1 cellular context compared by ENCODE assay signal in genomic region chr2:32039447-32040219, GRCh38.
TF ChIP-seq lines count a peak whose summit lies in the region.

TSS of gene DPY30 (minus strand) at chr2:32039805. CDS start at chr2:32039456, 349 bp downstream.

TF ChIP-seq in HepG2, 621 proteins besides CTCF, POLR2A, EP300 and RAD21 (continued from another document and continues in another):
- TF ChIP-seq GRHL1 (CRISPR knock-in tag; conservative IDR thresholded peaks at IDR 0.05) (no peak), TOE1 (CRISPR knock-in tag; IDR thresholded peaks at IDR 0.05) (peak; percentile 66; the same call in 1 of the 2 replicates), WIZ (CRISPR knock-in tag; IDR thresholded peaks at IDR 0.05) (no peak), KDM5B (CRISPR knock-in tag; IDR thresholded peaks at IDR 0.05; ENCODE audit: borderline replicate concordance) (peak; percentile 88; the same call in 1 of the 2 replicates), ERF (CRISPR knock-in tag; IDR thresholded peaks at IDR 0.05) (peak; percentile 93), PRDM10 (CRISPR knock-in tag; IDR thresholded peaks at IDR 0.05; ENCODE audit: low read depth) (no peak), ZNF713 (CRISPR knock-in tag; IDR thresholded peaks at IDR 0.05) (peak; percentile 86; the same call in 1 of the 2 replicates), SIX1 (CRISPR knock-in tag; IDR thresholded peaks at IDR 0.05; ENCODE audit: borderline replicate concordance) (no peak), AGO2 (optimal IDR thresholded peaks at IDR 0.05; ENCODE audit: low read depth, low read length) (no peak), ZNF326 (CRISPR knock-in tag; IDR thresholded peaks at IDR 0.05; ENCODE audit: borderline replicate concordance) (no peak), ZKSCAN8 (CRISPR knock-in tag; IDR thresholded peaks at IDR 0.05; ENCODE audit: borderline replicate concordance) (peak; percentile 58; the same call in 1 of the 2 replicates), ZNF414 (CRISPR knock-in tag; IDR thresholded peaks at IDR 0.05) (0 out of 2 replicates have a peak, but pooled peaks have one; percentile 51), STAT5B (CRISPR knock-in tag; IDR thresholded peaks at IDR 0.05) (peak; percentile 80; the same call in 1 of the 2 replicates), PREB (CRISPR knock-in tag; IDR thresholded peaks at IDR 0.05) (no peak), REST (IDR thresholded peaks at IDR 0.05; ENCODE audit: borderline replicate concordance in 1 of 2, low read depth in 1 of 2, low read length in 2 of 2) (peak in 1 of 2 experiments; percentile 75; a peak in 2 of 4 replicates), GATAD1 (CRISPR knock-in tag; IDR thresholded peaks at IDR 0.05) (peak; percentile 98), ONECUT2 (CRISPR knock-in tag; IDR thresholded peaks at IDR 0.05) (peak; percentile 38), GABPA (IDR thresholded peaks at IDR 0.05; ENCODE audit: low read depth, low read length) (no peak), GABPA (CRISPR knock-in tag; IDR thresholded peaks at IDR 0.05; ENCODE audit: low read depth) (peak; percentile 24; the same call in 1 of the 2 replicates), MYNN (CRISPR knock-in tag; IDR thresholded peaks at IDR 0.05; ENCODE audit: low read depth) (peak; percentile 64; the same call in 1 of the 2 replicates), GATA4 (IDR thresholded peaks at IDR 0.05; ENCODE audit: borderline replicate concordance, low read depth) (peak; percentile 89), ZHX2 (IDR thresholded peaks at IDR 0.05; ENCODE audit: low read depth) (no peak), ZHX2 (CRISPR knock-in tag; IDR thresholded peaks at IDR 0.05; ENCODE audit: borderline replicate concordance) (peak; percentile 86; the same call in 1 of the 2 replicates), BHLHE40 (IDR thresholded peaks at IDR 0.05; ENCODE audit: low read length) (0 out of 2 replicates have a peak, but pooled peaks have one; percentile 18), ZNF687 (CRISPR knock-in tag; IDR thresholded peaks at IDR 0.05) (peak; percentile 98), IRX3 (CRISPR knock-in tag; IDR thresholded peaks at IDR 0.05; ENCODE audit: borderline replicate concordance, low read depth) (0 out of 2 replicates have a peak, but pooled peaks have one; percentile 50), HDAC1 (CRISPR knock-in tag; IDR thresholded peaks at IDR 0.05) (peak; percentile 92), ZNF672 (CRISPR knock-in tag; IDR thresholded peaks at IDR 0.05) (no peak), MED1 (CRISPR knock-in tag; IDR thresholded peaks at IDR 0.05) (peak; percentile 76), ZNF614 (CRISPR knock-in tag; IDR thresholded peaks at IDR 0.05; ENCODE audit: borderline replicate concordance) (peak; percentile 91), SPEN (CRISPR knock-in tag; IDR thresholded peaks at IDR 0.05; ENCODE audit: low read depth) (peak; percentile 85), ELK4 (CRISPR knock-in tag; IDR thresholded peaks at IDR 0.05; ENCODE audit: borderline replicate concordance) (0 out of 2 replicates have a peak, but pooled peaks have one; percentile 23), ZNF780A (CRISPR knock-in tag; IDR thresholded peaks at IDR 0.05) (0 out of 2 replicates have a peak, but pooled peaks have one; percentile 69), RCOR2 (CRISPR knock-in tag; IDR thresholded peaks at IDR 0.05) (peak; percentile 47; the same call in 1 of the 2 replicates), DNMT1 (CRISPR knock-in tag; IDR thresholded peaks at IDR 0.05) (0 out of 2 replicates have a peak, but pooled peaks have one; percentile 89)
